7 cellular contexts compared by ENCODE assay signal in the genomic region with DNA sequence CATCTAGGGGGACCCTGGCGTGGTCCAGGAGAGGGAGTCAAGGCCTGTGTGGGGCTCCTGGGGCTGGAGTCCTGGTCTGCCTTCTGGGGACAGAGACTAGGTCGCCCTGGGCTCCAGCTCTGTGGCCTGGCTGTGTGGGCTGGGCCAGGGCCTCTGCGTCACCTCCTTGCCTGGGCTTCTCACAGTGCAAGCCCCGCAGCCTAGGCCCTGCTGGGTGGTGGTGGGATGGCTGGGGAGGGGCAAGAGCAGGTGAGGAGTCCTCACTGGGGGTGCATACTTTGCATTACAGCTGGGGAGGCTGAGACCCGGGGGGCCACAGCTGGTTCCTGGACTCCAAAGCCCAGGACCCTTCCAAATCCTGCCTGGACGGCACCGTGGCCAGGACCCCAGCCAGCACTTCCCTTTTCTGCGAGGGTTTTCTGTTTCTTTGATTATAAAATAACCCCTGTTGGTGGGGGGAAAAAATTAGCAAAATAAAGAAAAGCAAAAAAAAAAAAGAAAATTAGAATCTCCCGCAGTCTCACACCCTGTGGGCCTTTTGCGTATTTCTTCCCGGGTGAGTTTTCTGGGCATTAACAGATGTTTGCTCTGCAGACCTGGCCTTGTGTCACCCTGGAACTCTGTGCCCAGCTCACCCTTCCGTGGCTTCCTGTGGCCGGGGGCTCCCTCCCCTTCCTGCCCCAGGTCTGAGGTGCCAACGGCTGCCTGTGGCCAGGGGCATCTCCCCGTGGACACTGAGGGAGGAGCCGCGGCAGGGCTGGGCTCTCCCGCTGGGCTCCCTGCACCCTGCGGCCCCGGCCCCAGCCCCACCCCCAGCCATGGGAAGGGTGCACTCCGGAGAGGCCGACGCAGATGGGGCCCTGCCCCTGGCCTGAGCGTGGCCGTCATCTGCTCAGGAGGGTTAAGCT. TPM values are rescaled to one million over a fixed set of nuclear protein-coding genes. Genes with fewer than 3 reads are reported as not detected.
DNase-seq lines count a peak whose midpoint lies in the region; ATAC-seq and TF ChIP-seq lines count a peak whose summit lies in the region.

No MANE protein-coding gene starts in this region.

- no peak overlapping the region for H3K4me3 Mint-ChIP-seq in activated CD4-positive, alpha-beta T cell treated with anti-CD3 and anti-CD28 coated beads, Interleukin-2, amount 10 ng/mL, durations not matched to agents 24 days and 14 days

- DNase-seq in NB4 (ENCODE audit: low read depth) (peak; percentile 86), epidermal melanocyte (ENCODE audit: insufficient read length, low spot score) (peak; percentile 42), retina (peak; percentile 51)
- DNase-seq in effector CD8-positive, alpha-beta T cell (lab: John Stamatoyannopoulos, UW) = no peak
- DNase-seq in activated CD4-positive, alpha-beta T cell treated with anti-CD3 and anti-CD28 coated beads, Interleukin-2, amount 10 ng/mL, durations not matched to agents 24 days and 14 days = no peak

- TF ChIP-seq POLR2A in NB4 (IDR thresholded peaks at IDR 0.05; ENCODE audit: extremely low read depth, insufficient read length) = no peak

- no peaks in the 10 kb centered on the region for H3K36me3 Mint-ChIP-seq in activated CD4-positive, alpha-beta T cell treated with anti-CD3 and anti-CD28 coated beads, Interleukin-2, amount 10 ng/mL, durations not matched to agents 24 days and 14 days (ENCODE audit: low read depth)

- H3K4me1 Mint-ChIP-seq in activated CD4-positive, alpha-beta T cell treated with anti-CD3 and anti-CD28 coated beads, Interleukin-2, amount 10 ng/mL, durations not matched to agents 24 days and 14 days = peaks cover 4% of the 10 kb centered on the region

- ATAC-seq in GM21825 (IDR thresholded peaks at IDR 0.05; ENCODE audit: unreplicated experiment) (peak; percentile 21), HG03521 (IDR thresholded peaks at IDR 0.05; ENCODE audit: unreplicated experiment) (no peak)

- no peaks in the 10 kb centered on the region for H3K27me3 Mint-ChIP-seq in activated CD4-positive, alpha-beta T cell treated with anti-CD3 and anti-CD28 coated beads, Interleukin-2, amount 10 ng/mL, durations not matched to agents 24 days and 14 days

- no peaks in the 10 kb centered on the region for H3K9me3 Mint-ChIP-seq in activated CD4-positive, alpha-beta T cell treated with anti-CD3 and anti-CD28 coated beads, Interleukin-2, amount 10 ng/mL, durations not matched to agents 24 days and 14 days

- no peak for TF ChIP-seq CTCF in NB4 (IDR thresholded peaks at IDR 0.05; ENCODE audit: low read depth, low read length)

- H3K4me3 ChIP-seq in NB4 (ENCODE audit: low read depth, low read length) = no peak overlapping the region

- H3K27ac Mint-ChIP-seq in activated CD4-positive, alpha-beta T cell treated with anti-CD3 and anti-CD28 coated beads, Interleukin-2, amount 10 ng/mL, durations not matched to agents 24 days and 14 days = no peak overlapping the region

- intact Hi-C loops in activated CD4-positive, alpha-beta T cell treated with anti-CD3 and anti-CD28 coated beads, Interleukin-2, amount 10 ng/mL, durations not matched to agents 24 days and 14 days (cut with micrococcal nuclease) = no loop called here

RNA-seq across cellular contexts. Expression of a gene that starts 23.7 kb away (rescaled TPM):
- total RNA-seq in activated CD4-positive, alpha-beta T cell treated with anti-CD3 and anti-CD28 coated beads, Interleukin-2, amount 10 ng/mL, durations not matched to agents 24 days and 14 days = 4.9 and 5.0 TPM in 2 replicates

Comparison
In these comparisons a context has a peak if more than half of its experiments do, and no peak if none do; other contexts are left out.
1. DNase-seq: peak in NB4 (single experiment), epidermal melanocyte (single experiment) and retina (single experiment); none in effector CD8-positive, alpha-beta T cell (single experiment) and activated CD4-positive, alpha-beta T cell treated with anti-CD3 and anti-CD28 coated beads, Interleukin-2, amount 10 ng/mL, durations not matched to agents 24 days and 14 days (single experiment).